Comparison of ENCODE assay signal across 8 cellular contexts in genomic region chr17:40123811-40124114, GRCh38. TPM values are rescaled to one million over a fixed set of nuclear protein-coding genes. Genes with fewer than 3 reads are reported as not detected.
DNase-seq lines count a peak whose midpoint lies in the region; ATAC-seq and TF ChIP-seq lines count a peak whose summit lies in the region.

No MANE protein-coding gene starts in this region.

- no peaks in the 10 kb centered on the region for H3K9me3 ChIP-seq in body of pancreas
- no peaks in the 10 kb centered on the region for H3K9me3 ChIP-seq in lung (ENCODE audit: control insufficient read depth in 2 of 2, insufficient read depth in 1 of 2, low read length in 1 of 2)
- no peaks in the 10 kb centered on the region for H3K9me3 ChIP-seq in tibial nerve

- TF ChIP-seq CTCF in body of pancreas (IDR thresholded peaks at IDR 0.05) (no peak), lung (IDR thresholded peaks at IDR 0.05; ENCODE audit: control extremely low read depth, extremely low read depth) (no peak), tibial nerve (IDR thresholded peaks at IDR 0.05) (no peak)

- H3K36me3 Mint-ChIP-seq in activated T-cell treated with anti-CD3 and anti-CD28 coated beads, Interleukin-2, amount 50 U/mL, for 4 hours (ENCODE audit: insufficient read depth), result peaks cover 12% of the 10 kb centered on the region

- H3K27me3 ChIP-seq in body of pancreas, result no peaks in the 10 kb centered on the region
- H3K27me3 ChIP-seq in lung (ENCODE audit: control insufficient read depth, insufficient read depth), result no peaks in the 10 kb centered on the region
- H3K27me3 ChIP-seq in tibial nerve, result no peaks in the 10 kb centered on the region

- H3K4me3 ChIP-seq in body of pancreas (peak overlapping the region; percentile 95 to 98), lung (peak overlapping the region; percentile 87), tibial nerve (peak overlapping the region; percentile 71 to 100 (median 81))

- no peaks in the 10 kb centered on the region for H3K27me3 Mint-ChIP-seq in activated T-cell treated with anti-CD3 and anti-CD28 coated beads, Interleukin-2, amount 50 U/mL, for 4 hours (ENCODE audit: low read depth)

- intact Hi-C loops in body of pancreas (cut with DNase I), result loop anchor here (10.0 kb wide), 1 partner anchor 51 kb away; the partner anchor contains the start of gene RAPGEFL1

- ATAC-seq in activated T-cell treated with anti-CD3 and anti-CD28 coated beads, Interleukin-2, amount 50 U/mL, for 4 hours, result no peak
- ATAC-seq in body of pancreas, result no peak
- ATAC-seq in lung (ENCODE audit: insufficient read depth, low FRiP score), result no peak

- peaks cover 22% of the 10 kb centered on the region for H3K4me1 ChIP-seq in body of pancreas
- H3K4me1 ChIP-seq in lung (ENCODE audit: control insufficient read depth in 2 of 2, insufficient read depth in 2 of 2, low read length in 2 of 2), result peaks cover 0 to 4% of the 10 kb centered on the region in 2 donors
- H3K4me1 ChIP-seq in tibial nerve, result peaks cover 0 to 46% (median 22%) of the 10 kb centered on the region in 4 donors

- H3K27ac ChIP-seq in body of pancreas (peak overlapping the region; percentile 92 to 96 (median 96)), lung (ENCODE audit: low read depth in 1 of 2, low read length in 1 of 2) (peak overlapping the region; percentile 89 to 99), tibial nerve (peak overlapping the region; percentile 98 to 100 (median 98))

- peaks cover 37% of the 10 kb centered on the region for H3K4me1 Mint-ChIP-seq in activated T-cell treated with anti-CD3 and anti-CD28 coated beads, Interleukin-2, amount 50 U/mL, for 4 hours (ENCODE audit: low read depth)

- no peak for TF ChIP-seq POLR2A in body of pancreas (IDR thresholded peaks at IDR 0.05)
- no peak for TF ChIP-seq POLR2A in tibial nerve (IDR thresholded peaks at IDR 0.05)

- no peaks in the 10 kb centered on the region for H3K36me3 ChIP-seq in body of pancreas (replicated peaks in 1 of 2; ENCODE audit: insufficient read depth in 1 of 2, low read depth in 2 of 2)
- H3K36me3 ChIP-seq in lung (ENCODE audit: control insufficient read depth in 2 of 2, insufficient read depth in 2 of 2, low read length in 2 of 2), result peaks cover 13 to 16% of the 10 kb centered on the region in 2 donors
- peaks cover 0 to 35% (median 0%) of the 10 kb centered on the region in 3 donors for H3K36me3 ChIP-seq in tibial nerve

- TF ChIP-seq EP300 in tibial nerve (IDR thresholded peaks at IDR 0.05), result no peak

- H3K9me3 Mint-ChIP-seq in activated T-cell treated with anti-CD3 and anti-CD28 coated beads, Interleukin-2, amount 50 U/mL, for 4 hours, result no peaks in the 10 kb centered on the region

- no peak for DNase-seq in activated T-cell treated with anti-CD3 and anti-CD28 coated beads, Interleukin-2, amount 50 U/mL, for 4 hours
- DNase-seq in activated T-cell treated with anti-CD3 and anti-CD28 coated beads, Interleukin-2, amount 50 U/mL, for 1 hour, result no peak
- DNase-seq in body of pancreas, result no peak
- DNase-seq in lung (ENCODE audit: low spot score), result no peak
- DNase-seq in tibial nerve (ENCODE audit: low spot score in 2 of 2), result no peak
- no peak for DNase-seq in occipital lobe (lab: John Stamatoyannopoulos, UW)
- DNase-seq in GM19240 (ENCODE audit: insufficient read length, low spot score), result no peak
- no peak for DNase-seq in NCI-H2196 (lab: John Stamatoyannopoulos, UW; ENCODE audit: unreplicated experiment)

- WGBS in body of pancreas, 2 donors, result 0% methylated on average over 2 of the region's 2 CpGs
- WGBS in lung, 2 donors, result 0% methylated on average over 2 of the region's 2 CpGs
- whole genome bisulfite sequencing in tibial nerve, 2 donors, result 0% methylated on average over 2 of the region's 2 CpGs

- peak overlapping the region; percentile 90 for H3K4me3 Mint-ChIP-seq in activated T-cell treated with anti-CD3 and anti-CD28 coated beads, Interleukin-2, amount 50 U/mL, for 4 hours

RNA-seq across cellular contexts. Expression of gene MSL1, which starts 2.0 kb away (rescaled TPM):
- total RNA-seq in activated T-cell treated with anti-CD3 and anti-CD28 coated beads, Interleukin-2, amount 50 U/mL, for 4 hours, result 10 to 100 TPM; 63.3 to 68.5 (median 64.1) TPM
- total RNA-seq in body of pancreas (100 to 1,000 TPM in 1 of 2 donors, 10 to 100 TPM in 1; 75.5 to 157 TPM), lung (100 to 1,000 TPM in 1 of 2 donors, 10 to 100 TPM in 1; 84.8 to 111 TPM), tibial nerve (100 to 1,000 TPM in 3 of 4 donors, 10 to 100 TPM in 1; 78.0 to 113 (median 107) TPM), occipital lobe (89.2 TPM)
- 10 to 100 TPM; 73.2 to 84.6 TPM for polyA plus RNA-seq in lung

RNA-seq across cellular contexts. Expression of gene CASC3, which starts 16.6 kb away (rescaled TPM):
- total RNA-seq in activated T-cell treated with anti-CD3 and anti-CD28 coated beads, Interleukin-2, amount 50 U/mL, for 4 hours, result 100 to 1,000 TPM; 100 to 108 (median 103) TPM
- total RNA-seq in body of pancreas, result 10 to 100 TPM; 51.7 to 59.4 TPM
- 10 to 100 TPM; 74.8 to 85.5 TPM for total RNA-seq in lung
- polyA plus RNA-seq in lung, result 10 to 100 TPM; 37.2 to 47.8 TPM
- 100 to 1,000 TPM in 1 of 4 donors, 10 to 100 TPM in 3; 85.2 to 122 (median 93.4) TPM for total RNA-seq in tibial nerve
- 43.8 TPM for total RNA-seq in occipital lobe

RNA-seq across cellular contexts. Expression of gene NR1D1, which starts 23.4 kb away (rescaled TPM):
- 10 to 100 TPM; 12.6 to 16.0 (median 13.7) TPM for total RNA-seq in activated T-cell treated with anti-CD3 and anti-CD28 coated beads, Interleukin-2, amount 50 U/mL, for 4 hours
- total RNA-seq in body of pancreas (1 to 10 TPM; 2.3 to 5.9 TPM), lung (10 to 100 TPM in 1 of 2 donors, 1 to 10 TPM in 1; 3.2 to 19.4 TPM), tibial nerve (10 to 100 TPM; 16.8 to 48.2 (median 21.0) TPM), occipital lobe (0.78 TPM)
- polyA plus RNA-seq in lung, result 10 to 100 TPM in 1 of 2 donors, 1 to 10 TPM in 1; 8.7 to 19.6 TPM

RNA-seq across cellular contexts. Expression of gene RAPGEFL1, which starts 53.5 kb away (rescaled TPM):
- 1 to 10 TPM; 5.7 to 6.7 (median 6.1) TPM for total RNA-seq in activated T-cell treated with anti-CD3 and anti-CD28 coated beads, Interleukin-2, amount 50 U/mL, for 4 hours
- total RNA-seq in body of pancreas (1 to 10 TPM; 7.0 to 7.3 TPM), lung (1 to 10 TPM; 4.6 to 9.1 TPM), tibial nerve (10 to 100 TPM in 1 of 4 donors, 1 to 10 TPM in 3; 4.8 to 30.0 (median 6.9) TPM), occipital lobe (17.0 TPM)
- polyA plus RNA-seq in lung, result 1 to 10 TPM; 8.4 to 9.4 TPM
